ENCODE assay signal across 7 cellular contexts in the genomic region with DNA sequence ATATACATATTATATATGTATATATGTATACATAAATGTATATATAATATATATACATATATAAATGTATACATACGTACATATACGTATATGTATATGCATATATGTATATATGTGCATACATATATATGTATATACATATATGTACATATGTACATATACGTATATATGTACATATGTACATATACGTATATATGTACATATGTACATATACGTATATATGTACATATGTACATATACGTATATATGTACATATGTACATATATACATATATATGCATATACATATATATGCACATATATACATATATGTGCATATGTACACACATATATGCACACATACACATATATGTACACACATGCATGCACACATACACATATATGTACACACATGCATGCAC.
DNase-seq lines count a peak whose midpoint lies in the region; ATAC-seq, FAIRE-seq and TF ChIP-seq lines count a peak whose summit lies in the region.
"Not testable (repeated sequence)": the region's sequence is repeated elsewhere in the genome, so short reads cannot be mapped to it uniquely, and the experiment has no call there.

No MANE protein-coding gene starts in this region.

- not testable (repeated sequence) for H3K36me3 ChIP-seq in K562 (ENCODE audit: control insufficient read depth, insufficient read depth, low read length); kidney (ENCODE audit: control insufficient read depth in 1 of 2, insufficient read depth in 2 of 2, low read length in 2 of 2); small intestine (ENCODE audit: control insufficient read depth in 2 of 2, insufficient read depth in 2 of 2, low read length in 2 of 2)

- 65% methylated on average over 6 of the region's 6 CpGs for WGBS in K562 (ENCODE audit: insufficient coverage, low coverage, missing lambda C conversion rate)
- 96 to 98% (median 97%) methylated on average over 3 to 5 of the region's 6 CpGs for WGBS in small intestine, 3 donors

- TF ChIP-seq POLR2A in GM12891 (IDR thresholded peaks at IDR 0.05; ENCODE audit: low read depth, low read length); K562 (conservative IDR thresholded peaks at IDR 0.05): not testable (repeated sequence)

- not testable (repeated sequence) for TF ChIP-seq EP300 in K562 (IDR thresholded peaks at IDR 0.05; ENCODE audit: low read length)

- POLR2A ChIA-PET in K562 (lab: Yijun Ruan, JAX), result not testable (repeated sequence)

- in situ Hi-C loops in K562 (cut with MboI), result not testable (repeated sequence)

- H3K79me2 ChIP-seq in K562 (ENCODE audit: control insufficient read depth, insufficient read depth, low read length), result not testable (repeated sequence)

- not testable (repeated sequence) for H4K20me1 ChIP-seq in K562 (replicated peaks; ENCODE audit: control insufficient read depth, insufficient read depth, low read length)

- CTCF ChIA-PET in K562 (lab: Yijun Ruan, JAX; ENCODE audit: low intra/inter-chr PET ratio), result not testable (repeated sequence)

- H3K27ac ChIP-seq in K562 (ENCODE audit: extremely low read depth, low read depth, low read length); kidney (ENCODE audit: low read depth in 2 of 2, low read length in 2 of 2); small intestine (ENCODE audit: low read depth in 1 of 2, low read length in 1 of 2): not testable (repeated sequence)

- DNase-seq in GM12891 (ENCODE audit: insufficient read length, low spot score); RCC 7860 (ENCODE audit: low spot score); K562 (ENCODE audit: extremely low read depth in 1 of 4, low spot score in 3 of 4); frontal cortex (ENCODE audit: low spot score in 2 of 2); kidney; small intestine: not testable (repeated sequence)

- not testable (repeated sequence) for TF ChIP-seq CTCF in K562 (IDR thresholded peaks at IDR 0.05 in 2 of 3, conservative IDR thresholded peaks at IDR 0.05 in 1 of 3; ENCODE audit: insufficient read depth in 2 of 3, low read depth in 1 of 3, low read length in 3 of 3); kidney (IDR thresholded peaks at IDR 0.05; ENCODE audit: borderline replicate concordance, extremely low read depth, insufficient read depth)

- H3K27me3 ChIP-seq in K562 (ENCODE audit: control insufficient read depth in 2 of 2, insufficient read depth in 2 of 2, low read length in 2 of 2); small intestine (ENCODE audit: control insufficient read depth in 2 of 2, insufficient read depth in 2 of 2, low read length in 2 of 2): not testable (repeated sequence)

- not testable (repeated sequence) for ATAC-seq in K562

- FAIRE-seq in GM12891 (lab: Jason Lieb, UNC) (peak; percentile 58), RCC 7860 (lab: Jason Lieb, UNC) (peak; percentile 94), colon (lab: Jason Lieb, UNC) (peak; percentile 99), frontal cortex (lab: Jason Lieb, UNC) (peak; percentile 100), kidney (lab: Jason Lieb, UNC) (peak; percentile 99), small intestine (lab: Jason Lieb, UNC) (peak; percentile 99)
- not testable (repeated sequence) for FAIRE-seq in K562 (lab: Jason Lieb, UNC)

- intact Hi-C loops in K562 (cut with micrococcal nuclease); kidney (cut with DNase I): not testable (repeated sequence)

- H2AFZ ChIP-seq in K562 (ENCODE audit: low read depth, low read length), result not testable (repeated sequence)

- H3K4me1 ChIP-seq in K562 (replicated peaks in 1 of 2; ENCODE audit: control insufficient read depth in 2 of 2, insufficient read depth in 2 of 2, low read length in 2 of 2); kidney (ENCODE audit: control insufficient read depth in 1 of 2, insufficient read depth in 1 of 2, low read depth in 1 of 2, low read length in 2 of 2); small intestine (ENCODE audit: control insufficient read depth in 2 of 2, insufficient read depth in 1 of 2, low read depth in 1 of 2, low read length in 1 of 2): not testable (repeated sequence)

- not testable (repeated sequence) for H3K4me3 ChIP-seq in K562; kidney (ENCODE audit: low read length in 2 of 2); small intestine (ENCODE audit: low read depth in 1 of 2, low read length in 2 of 2)

- H3K9ac ChIP-seq in K562 (ENCODE audit: insufficient read depth in 1 of 2, low read depth in 2 of 2, low read length in 2 of 2); kidney (ENCODE audit: low read length in 2 of 2): not testable (repeated sequence)

- TF ChIP-seq RAD21 in K562 (CRISPR knock-in tag; conservative IDR thresholded peaks at IDR 0.05 in 1 of 2, IDR thresholded peaks at IDR 0.05 in 1 of 2), result not testable (repeated sequence)

- H3K4me2 ChIP-seq in K562 (ENCODE audit: insufficient read depth, low read length), result not testable (repeated sequence)

- not testable (repeated sequence) for BruUV-seq in K562 (replicated peaks; lab: Mats Ljungman, UMichigan)

- not testable (repeated sequence) for H3K9me1 ChIP-seq in K562 (ENCODE audit: control insufficient read depth, insufficient read depth, low read length)

- not testable (repeated sequence) for H3K9me3 ChIP-seq in K562 (replicated peaks; ENCODE audit: control insufficient read depth, insufficient read depth, low read depth, low read length); kidney (ENCODE audit: control insufficient read depth in 1 of 2, low read length in 2 of 2); small intestine (ENCODE audit: control insufficient read depth, low read depth)

TF ChIP-seq in K562, 482 proteins besides CTCF, POLR2A, EP300 and RAD21:
- TF ChIP-seq NFIX (CRISPR knock-in tag; IDR thresholded peaks at IDR 0.05; ENCODE audit: low read depth) (0 out of 2 replicates have a peak, but pooled peaks have one; percentile 3), ZNF408 (CRISPR knock-in tag; IDR thresholded peaks at IDR 0.05; ENCODE audit: low read depth) (peak; percentile 89; the same call in 1 of the 2 replicates), MTF1 (CRISPR knock-in tag; IDR thresholded peaks at IDR 0.05; ENCODE audit: borderline replicate concordance) (0 out of 2 replicates have a peak, but pooled peaks have one; percentile 31)
- TF ChIP-seq, protein P1, sequence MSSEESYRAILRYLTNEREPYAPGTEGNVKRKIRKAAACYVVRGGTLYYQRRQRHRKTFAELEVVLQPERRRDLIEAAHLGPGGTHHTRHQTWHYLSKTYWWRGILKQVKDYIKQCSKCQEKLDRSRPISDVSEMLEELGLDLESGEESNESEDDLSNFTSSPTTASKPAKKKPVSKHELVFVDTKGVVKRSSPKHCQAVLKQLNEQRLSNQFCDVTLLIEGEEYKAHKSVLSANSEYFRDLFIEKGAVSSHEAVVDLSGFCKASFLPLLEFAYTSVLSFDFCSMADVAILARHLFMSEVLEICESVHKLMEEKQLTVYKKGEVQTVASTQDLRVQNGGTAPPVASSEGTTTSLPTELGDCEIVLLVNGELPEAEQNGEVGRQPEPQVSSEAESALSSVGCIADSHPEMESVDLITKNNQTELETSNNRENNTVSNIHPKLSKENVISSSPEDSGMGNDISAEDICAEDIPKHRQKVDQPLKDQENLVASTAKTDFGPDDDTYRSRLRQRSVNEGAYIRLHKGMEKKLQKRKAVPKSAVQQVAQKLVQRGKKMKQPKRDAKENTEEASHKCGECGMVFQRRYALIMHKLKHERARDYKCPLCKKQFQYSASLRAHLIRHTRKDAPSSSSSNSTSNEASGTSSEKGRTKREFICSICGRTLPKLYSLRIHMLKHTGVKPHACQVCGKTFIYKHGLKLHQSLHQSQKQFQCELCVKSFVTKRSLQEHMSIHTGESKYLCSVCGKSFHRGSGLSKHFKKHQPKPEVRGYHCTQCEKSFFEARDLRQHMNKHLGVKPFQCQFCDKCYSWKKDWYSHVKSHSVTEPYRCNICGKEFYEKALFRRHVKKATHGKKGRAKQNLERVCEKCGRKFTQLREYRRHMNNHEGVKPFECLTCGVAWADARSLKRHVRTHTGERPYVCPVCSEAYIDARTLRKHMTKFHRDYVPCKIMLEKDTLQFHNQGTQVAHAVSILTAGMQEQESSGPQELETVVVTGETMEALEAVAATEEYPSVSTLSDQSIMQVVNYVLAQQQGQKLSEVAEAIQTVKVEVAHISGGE (CRISPR knock-in tag; IDR thresholded peaks at IDR 0.05), result peak in 1 of 3 experiments; percentile 67; a peak in 2 of 6 replicates
